Comparison of ENCODE assay signal across 18 cellular contexts in the genomic region with DNA sequence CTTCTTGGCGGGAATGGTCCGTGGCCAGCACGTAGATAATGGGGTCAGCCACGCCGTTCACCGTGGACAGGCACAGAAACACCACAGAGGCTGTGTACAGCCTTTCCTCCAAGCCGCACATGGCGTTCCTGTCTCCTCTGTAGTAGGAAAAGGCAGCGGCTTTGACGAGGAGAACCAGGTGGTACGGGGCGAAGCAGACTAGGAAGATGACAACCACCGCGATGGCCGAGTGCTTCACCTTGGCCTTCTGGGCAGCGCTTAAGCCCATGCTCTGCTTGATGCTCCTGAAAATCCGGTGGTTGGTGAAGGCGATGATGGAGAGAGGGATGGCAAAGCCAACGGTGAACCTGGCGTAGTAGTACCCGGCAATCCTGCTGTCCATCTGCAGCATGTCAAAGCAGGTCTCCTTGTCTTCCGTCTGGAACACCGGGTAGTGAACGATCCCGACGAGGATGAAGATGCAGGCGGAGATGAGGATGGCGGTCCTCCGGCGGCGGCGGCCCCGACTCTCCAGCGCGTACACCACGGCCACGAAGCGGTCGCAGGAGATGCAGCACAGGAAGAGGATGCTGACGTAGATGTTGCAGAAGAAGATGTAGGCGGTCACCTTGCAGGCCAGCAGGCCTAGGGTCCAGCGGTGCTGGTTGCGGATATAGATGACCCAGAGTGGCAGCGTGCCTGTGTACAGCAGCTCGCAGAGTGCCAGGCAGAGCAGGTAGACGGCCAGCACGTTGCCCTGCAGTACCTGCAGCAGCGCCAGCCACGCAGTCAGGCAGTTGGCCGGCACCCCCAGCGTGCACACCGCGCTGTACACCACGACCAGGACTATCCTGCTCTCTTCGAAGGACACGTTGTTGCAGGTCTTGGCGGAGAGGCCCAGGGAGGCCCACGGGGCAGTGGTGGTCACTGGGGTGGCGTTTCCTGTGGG. TPM values are rescaled to one million over a fixed set of nuclear protein-coding genes. Genes with fewer than 3 reads are reported as not detected.
DNase-seq lines count a peak whose midpoint lies in the region; ATAC-seq, FAIRE-seq and TF ChIP-seq lines count a peak whose summit lies in the region.
"Had no signal": no experiment of that assay in that cellular context is flagged by ENCODE, and none has a peak within 500 bp of the region (broad histone marks: within the 10 kb centered on the region; RNA-seq: fewer than 3 reads in every experiment).

No MANE protein-coding gene starts in this region.

- H2BK15ac ChIP-seq in neuronal stem cell (ENCODE audit: low read length), result peak overlapping the region; percentile 21

- H3K36me3 ChIP-seq in bronchial epithelial cell (ENCODE audit: control insufficient read depth, insufficient read depth, low read length), result no peaks in the 10 kb centered on the region
- H3K36me3 ChIP-seq in neuronal stem cell (replicated peaks in 1 of 2; ENCODE audit: control insufficient read depth in 2 of 2, insufficient read depth in 2 of 2, low read length in 2 of 2), result no peaks in the 10 kb centered on the region

- peak overlapping the region; percentile 59 for H4K91ac ChIP-seq in neuronal stem cell (ENCODE audit: low read depth, low read length, poor library complexity)

- H3K14ac ChIP-seq in neuronal stem cell (ENCODE audit: low read length), result peak overlapping the region; percentile 14

- H3K9ac ChIP-seq in neuronal stem cell (ENCODE audit: low read depth, low read length, poor library complexity), result peak overlapping the region; percentile 17

- H2AFZ ChIP-seq in neuronal stem cell (ENCODE audit: low read length), result no peak overlapping the region

- peak overlapping the region; percentile 4 for H3K4ac ChIP-seq in neuronal stem cell (ENCODE audit: low read length)

- H3K9me3 ChIP-seq in CD4-positive, alpha-beta T cell (ENCODE audit: control insufficient read depth, low read length), result no peaks in the 10 kb centered on the region
- H3K9me3 ChIP-seq in neuronal stem cell (replicated peaks in 1 of 2; ENCODE audit: control insufficient read depth in 2 of 2, insufficient read depth in 1 of 2, low read depth in 1 of 2, low read length in 2 of 2), result peaks cover 0 to 4% of the 10 kb centered on the region in 2 donors

- no CpG with 5 or more reads among the region's 59 CpGs for whole genome bisulfite sequencing in neuronal stem cell (ENCODE audit: extremely low coverage in 2 of 2, insufficient read length in 2 of 2, insufficient replicate concordance in 1 of 2), 2 donors

- TF ChIP-seq POLR2A in GM12892 (IDR thresholded peaks at IDR 0.05; ENCODE audit: low read depth, low read length), result peak; percentile 43

- no peak for ATAC-seq in CD4-positive, alpha-beta T cell (ENCODE audit: poor library complexity)
- ATAC-seq: Panc1 had no signal

- H3K18ac ChIP-seq in neuronal stem cell (ENCODE audit: low read length), result peak overlapping the region; percentile 2

- FAIRE-seq in GM12892 (lab: Jason Lieb, UNC) (no peak), bronchial epithelial cell (lab: Jason Lieb, UNC) (peak; percentile 76), urothelium cell line (lab: Jason Lieb, UNC) (no peak)

- no peak overlapping the region for H2BK120ac ChIP-seq in neuronal stem cell (ENCODE audit: low read depth, low read length)

- POLR2A ChIA-PET in CD4-positive, alpha-beta T cell (lab: Charles Lee), result no interaction called here

- peaks cover 10% of the 10 kb centered on the region for H3K4me1 Mint-ChIP-seq in CD4-positive, alpha-beta T cell (ENCODE audit: low read depth)

- CTCF ChIA-PET in CD4-positive, alpha-beta T cell (lab: Charles Lee), result no interaction called here

- no peak overlapping the region for H3K27ac ChIP-seq in CD4-positive, alpha-beta T cell (ENCODE audit: low read depth, low read length)
- no peak overlapping the region for H3K27ac ChIP-seq in neuronal stem cell (replicated peaks; ENCODE audit: low read length)
- H3K27ac ChIP-seq: HL-60 had no signal

- peak overlapping the region; percentile 20 for H3K4me3 Mint-ChIP-seq in CD4-positive, alpha-beta T cell
- H3K4me3 Mint-ChIP-seq: HFFc6 had no signal

- no peaks in the 10 kb centered on the region for H3K27me3 ChIP-seq in CD4-positive, alpha-beta T cell (ENCODE audit: control insufficient read depth, insufficient read depth, low read length)
- H3K27me3 ChIP-seq in bronchial epithelial cell (ENCODE audit: control insufficient read depth, insufficient read depth, low read length) (no peaks in the 10 kb centered on the region), neuronal stem cell (ENCODE audit: control insufficient read depth in 3 of 3, insufficient read depth in 3 of 3, low read depth in 1 of 3, low read length in 3 of 3) (peaks cover 4 to 50% (median 14%) of the 10 kb centered on the region in 3 experiments)

- H2BK12ac ChIP-seq in neuronal stem cell (ENCODE audit: low read length), result peak overlapping the region; percentile 73

- H3K36me3 Mint-ChIP-seq in CD4-positive, alpha-beta T cell (ENCODE audit: low read depth), result peaks cover 64% of the 10 kb centered on the region

- H3K9me3 Mint-ChIP-seq in CD4-positive, alpha-beta T cell, result no peaks in the 10 kb centered on the region
- H3K9me3 Mint-ChIP-seq: CD4-positive, CD25-positive, alpha-beta regulatory T cell; HFFc6 had no signal

- no peak overlapping the region for H4K8ac ChIP-seq in neuronal stem cell (ENCODE audit: low read depth, low read length)

- peaks cover 0 to 9% of the 10 kb centered on the region in 2 donors for H3K4me1 ChIP-seq in neuronal stem cell (ENCODE audit: control insufficient read depth in 2 of 2, insufficient read depth in 1 of 2, low read depth in 1 of 2, low read length in 2 of 2)

- DNase-seq in CD4-positive, alpha-beta T cell, result no peak
- no peak for DNase-seq in GM12892 (ENCODE audit: insufficient read length)
- no peak for DNase-seq in bronchial epithelial cell (ENCODE audit: low read depth)
- DNase-seq in neuronal stem cell (ENCODE audit: low spot score), result no peak
- DNase-seq in urothelium cell line (ENCODE audit: low spot score), result no peak
- no peak for DNase-seq in NCI-H1105 treated with DMSO at 0.1 percent for 48 hours (lab: John Stamatoyannopoulos, UW)
- no peak for DNase-seq in medulla oblongata (ENCODE audit: extremely low spot score)
- DNase-seq: AML-193; CD4-positive, CD25-positive, alpha-beta regulatory T cell; DND-41; GDM1; GOT3; KG1 had no signal

- H3K27me3 Mint-ChIP-seq in CD4-positive, alpha-beta T cell, result no peaks in the 10 kb centered on the region
- H3K27me3 Mint-ChIP-seq: CD4-positive, CD25-positive, alpha-beta regulatory T cell had no signal

- H3K4me2 ChIP-seq in neuronal stem cell (ENCODE audit: insufficient read depth, low read length, poor library complexity, severe bottlenecking), result no peak overlapping the region

- intact Hi-C loops in CD4-positive, alpha-beta T cell (cut with DNase I, micrococcal nuclease), result no loop called here

- TF ChIP-seq CTCF in CD4-positive, alpha-beta T cell (IDR thresholded peaks at IDR 0.05), result no peak
- no peak for TF ChIP-seq CTCF in bronchial epithelial cell (IDR thresholded peaks at IDR 0.05; ENCODE audit: insufficient read depth, low read length, severe bottlenecking)

- H2BK5ac ChIP-seq in neuronal stem cell (ENCODE audit: low read length), result no peak overlapping the region

- peaks cover 3% of the 10 kb centered on the region for H3K79me1 ChIP-seq in neuronal stem cell (ENCODE audit: low read depth, low read length)

- no peak overlapping the region for H3K4me3 ChIP-seq in bronchial epithelial cell (ENCODE audit: low read depth, low read length)
- H3K4me3 ChIP-seq in neuronal stem cell (ENCODE audit: low read length in 2 of 2), result no peak overlapping the region

- H3K27ac Mint-ChIP-seq in CD4-positive, alpha-beta T cell, result peak overlapping the region; percentile 79
- H3K27ac Mint-ChIP-seq: HFFc6 had no signal

- peak overlapping the region; percentile 19 for H2AK5ac ChIP-seq in neuronal stem cell (ENCODE audit: low read depth, low read length)

- H3K23ac ChIP-seq in neuronal stem cell (ENCODE audit: low read depth, low read length, poor library complexity), result peak overlapping the region; percentile 55

RNA-seq across cellular contexts. Expression of a gene that starts 13.8 kb away (rescaled TPM):
- total RNA-seq in CD4-positive, alpha-beta T cell, result 10 to 100 TPM; 64.4 to 66.7 TPM
- 13.8 TPM for polyA plus RNA-seq in GM12892 (2012; ENCODE audit: missing spikeins)
- total RNA-seq in bronchial epithelial cell, result 0.13 TPM in 1 of 2 replicates, not detected in the other
- polyA plus RNA-seq in neuronal stem cell (2013, experiment 1 of 2), result 0.13 TPM
- 0.08 TPM for polyA plus RNA-seq in neuronal stem cell (2013, experiment 2 of 2)
- total RNA-seq: A673, M059J had no signal

RNA-seq across cellular contexts. Expression of a gene that starts 30.6 kb away (rescaled TPM):
- 10 to 100 TPM; 17.7 to 18.8 TPM for total RNA-seq in CD4-positive, alpha-beta T cell
- 35.4 TPM for polyA plus RNA-seq in GM12892 (2012; ENCODE audit: missing spikeins)
- 35.5 and 50.8 TPM in 2 replicates for total RNA-seq in bronchial epithelial cell
- polyA plus RNA-seq in neuronal stem cell (2013, experiment 1 of 2), result 46.0 TPM
- polyA plus RNA-seq in neuronal stem cell (2013, experiment 2 of 2), result 45.5 TPM

Comparison
In these comparisons a context has a peak if more than half of its experiments do, and no peak if none do; other contexts are left out.
1. RNA of a gene that starts 13.8 kb away (total RNA-seq): 64.4 to 66.7 TPM in CD4-positive, alpha-beta T cell; 0.13 TPM in bronchial epithelial cell; every median in the first group is over 10 times any median in the second.